21 cellular contexts compared by ENCODE assay signal in the genomic region with DNA sequence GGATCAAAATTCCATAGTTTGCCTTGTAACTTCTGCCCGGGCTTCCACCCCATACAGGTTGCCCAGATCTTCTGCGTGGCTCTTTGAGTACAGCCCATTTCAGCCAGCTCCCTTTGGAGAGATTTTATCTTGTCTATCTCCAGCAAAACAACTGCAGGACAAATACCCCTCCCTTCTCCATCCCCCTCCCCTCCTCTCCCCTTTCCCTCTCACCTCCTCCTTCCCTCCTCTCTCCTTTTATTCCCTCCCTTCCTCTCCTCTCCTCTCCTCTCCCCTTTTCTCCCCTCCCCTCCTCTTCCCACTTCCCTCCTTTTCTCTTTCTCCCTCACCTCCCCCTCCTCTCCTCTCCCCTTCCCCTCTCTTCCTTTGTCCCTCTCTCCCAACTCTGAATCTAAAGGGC. TPM values are rescaled to one million over a fixed set of nuclear protein-coding genes. Genes with fewer than 3 reads are reported as not detected.
DNase-seq lines count a peak whose midpoint lies in the region; ATAC-seq, FAIRE-seq and TF ChIP-seq lines count a peak whose summit lies in the region.
"Had no signal": no experiment of that assay in that cellular context is flagged by ENCODE, and none has a peak within 500 bp of the region (broad histone marks: within the 10 kb centered on the region; RNA-seq: fewer than 3 reads in every experiment).

No MANE protein-coding gene starts in this region.

- CTCF ChIA-PET in HepG2 (lab: Yijun Ruan, JAX; ENCODE audit: low intra/inter-chr PET ratio, low total read pairs): no interaction called here
- CTCF ChIA-PET in activated CD8-positive, alpha-beta memory T cell treated with anti-CD3 and anti-CD28 coated beads, Interleukin-2, amount 10 ng/mL, durations not matched to agents 7 days and 5 days (lab: Charles Lee): interaction anchor here (0.6 to 10.8 kb wide), 18 partner anchors 8 to 161 kb away, joined by 3 to 179 read pairs (median 4); partner anchors contain the start of gene TGFBR1

- H3K4me2 ChIP-seq in HepG2 (ENCODE audit: low read depth, low read length): no peak overlapping the region

- peaks cover 11% of the 10 kb centered on the region for H3K27me3 Mint-ChIP-seq in activated CD8-positive, alpha-beta memory T cell treated with anti-CD3 and anti-CD28 coated beads, Interleukin-2, amount 10 ng/mL, durations not matched to agents 7 days and 5 days

- no peaks in the 10 kb centered on the region for H3K9me3 Mint-ChIP-seq in stimulated activated effector memory CD8-positive, alpha-beta T cell treated with anti-CD3 and anti-CD28 coated beads, Interleukin-12 subunit alpha, Interleukin-12 subunit beta, amount 100 ng/mL, for 72 hours
- H3K9me3 Mint-ChIP-seq in activated CD8-positive, alpha-beta memory T cell treated with anti-CD3 and anti-CD28 coated beads, Interleukin-2, amount 10 ng/mL, durations not matched to agents 7 days and 5 days (ENCODE audit: low read depth): no peaks in the 10 kb centered on the region

- no peak overlapping the region for H2AFZ ChIP-seq in HepG2 (ENCODE audit: low read length)

- H3K4me3 ChIP-seq in HepG2 (replicated peaks in 1 of 3; ENCODE audit: insufficient read depth in 1 of 3, low read depth in 2 of 3, low read length in 3 of 3) (no peak overlapping the region), right lobe of liver (no peak overlapping the region), coronary artery (no peak overlapping the region)

- H3K9me3 ChIP-seq in HepG2 (ENCODE audit: low read length) (no peaks in the 10 kb centered on the region), right lobe of liver (no peaks in the 10 kb centered on the region)

- no peak for TF ChIP-seq RAD21 in HepG2 (CRISPR knock-in tag; IDR thresholded peaks at IDR 0.05)

- TF ChIP-seq POLR2A in HepG2 (IDR thresholded peaks at IDR 0.05; ENCODE audit: insufficient read depth in 1 of 2, low read depth in 2 of 2, low read length in 2 of 2): no peak
- no peak for TF ChIP-seq POLR2A in right lobe of liver (IDR thresholded peaks at IDR 0.05)

- ATAC-seq in HepG2 (no peak), right lobe of liver (no peak), GM18907 (IDR thresholded peaks at IDR 0.05; ENCODE audit: unreplicated experiment) (no peak)
- no peak for ATAC-seq in stimulated activated effector memory CD8-positive, alpha-beta T cell treated with anti-CD3 and anti-CD28 coated beads, Interleukin-12 subunit alpha, Interleukin-12 subunit beta, amount 100 ng/mL, for 72 hours
- no peak for ATAC-seq in activated CD8-positive, alpha-beta memory T cell treated with anti-CD3 and anti-CD28 coated beads, Interleukin-2, amount 10 ng/mL, durations not matched to agents 7 days and 5 days
- ATAC-seq: Panc1 had no signal

- POLR2A ChIA-PET in HepG2 (lab: Yijun Ruan, JAX): no interaction called here

- no peak overlapping the region for H3K4me3 Mint-ChIP-seq in stimulated activated effector memory CD8-positive, alpha-beta T cell treated with anti-CD3 and anti-CD28 coated beads, Interleukin-12 subunit alpha, Interleukin-12 subunit beta, amount 100 ng/mL, for 72 hours
- H3K4me3 Mint-ChIP-seq in activated CD8-positive, alpha-beta memory T cell treated with anti-CD3 and anti-CD28 coated beads, Interleukin-2, amount 10 ng/mL, durations not matched to agents 7 days and 5 days: no peak overlapping the region

- no peak for FAIRE-seq in HepG2 (lab: Jason Lieb, UNC)
- FAIRE-seq: A204.1, D721Med, GM18507, H54 had no signal

- no peaks in the 10 kb centered on the region for H4K20me1 ChIP-seq in HepG2 (ENCODE audit: insufficient read depth, low read length)

- H3K27ac Mint-ChIP-seq in stimulated activated effector memory CD8-positive, alpha-beta T cell treated with anti-CD3 and anti-CD28 coated beads, Interleukin-12 subunit alpha, Interleukin-12 subunit beta, amount 100 ng/mL, for 72 hours: peak overlapping the region; percentile 38
- no peak overlapping the region for H3K27ac Mint-ChIP-seq in activated CD8-positive, alpha-beta memory T cell treated with anti-CD3 and anti-CD28 coated beads, Interleukin-2, amount 10 ng/mL, durations not matched to agents 7 days and 5 days

- no peak overlapping the region for H3K9ac ChIP-seq in HepG2 (ENCODE audit: insufficient read depth, low read depth, low read length)

- H3K27me3 ChIP-seq in HepG2 (ENCODE audit: control insufficient read depth in 1 of 2, insufficient read depth in 2 of 2, low read length in 2 of 2) (peaks cover 0 to 8% of the 10 kb centered on the region in 2 experiments; a peak in 1 of 5 replicates), right lobe of liver (no peaks in the 10 kb centered on the region)

- TF ChIP-seq CTCF in HepG2 (CRISPR knock-in tag; IDR thresholded peaks at IDR 0.05): no peak
- no peak for TF ChIP-seq CTCF in right lobe of liver (IDR thresholded peaks at IDR 0.05)
- TF ChIP-seq CTCF in coronary artery (IDR thresholded peaks at IDR 0.05): no peak

- H3K79me2 ChIP-seq in HepG2 (ENCODE audit: insufficient read depth, low read length): no peaks in the 10 kb centered on the region

- WGBS in HepG2 (ENCODE audit: low lambda C conversion rate): 28% methylated on average over 2 of the region's 2 CpGs
- WGBS in right lobe of liver (ENCODE audit: insufficient coverage, low coverage, low lambda C conversion rate, missing lambda C conversion rate): no CpG with 5 or more reads among the region's 2 CpGs

- H3K36me3 ChIP-seq in HepG2 (replicated peaks in 1 of 2; ENCODE audit: control insufficient read depth in 1 of 2, insufficient read depth in 2 of 2, low read length in 2 of 2): no peaks in the 10 kb centered on the region
- H3K36me3 ChIP-seq in right lobe of liver: no peaks in the 10 kb centered on the region

- in situ Hi-C loops in HepG2 (cut with HindIII; ENCODE audit: extremely low pct_ligation_motif_present, low pct_unique_long_range_greater_than_20kb): no loop called here

- no peaks in the 10 kb centered on the region for H3K36me3 Mint-ChIP-seq in stimulated activated effector memory CD8-positive, alpha-beta T cell treated with anti-CD3 and anti-CD28 coated beads, Interleukin-12 subunit alpha, Interleukin-12 subunit beta, amount 100 ng/mL, for 72 hours
- no peaks in the 10 kb centered on the region for H3K36me3 Mint-ChIP-seq in activated CD8-positive, alpha-beta memory T cell treated with anti-CD3 and anti-CD28 coated beads, Interleukin-2, amount 10 ng/mL, durations not matched to agents 7 days and 5 days

- no peak for DNase-seq in HepG2 (ENCODE audit: low spot score)
- no peak for DNase-seq in right lobe of liver
- DNase-seq in islet precursor cell: peak; percentile 34
- DNase-seq in stimulated activated effector memory CD8-positive, alpha-beta T cell treated with anti-CD3 and anti-CD28 coated beads, Interleukin-12 subunit alpha, Interleukin-12 subunit beta, amount 100 ng/mL, for 72 hours (ENCODE audit: low spot score in 2 of 2): no peak
- DNase-seq in coronary artery (ENCODE audit: low spot score): no peak
- DNase-seq in activated CD8-positive, alpha-beta memory T cell treated with anti-CD3 and anti-CD28 coated beads, Interleukin-2, amount 10 ng/mL, durations not matched to agents 7 days and 5 days: no peak
- DNase-seq: DMS53; GDM1; KG1; NCI-H1105; NCI-H2029 treated with DMSO at 0.1 percent for 48 hours; NCI-H226; NCI-H524; NCI-H774; NK-92 treated with Interleukin-12 subunit alpha and Interleukin-12 subunit beta, amount 100 ng/mL, for 24 hours had no signal

- H3K4me1 Mint-ChIP-seq in stimulated activated effector memory CD8-positive, alpha-beta T cell treated with anti-CD3 and anti-CD28 coated beads, Interleukin-12 subunit alpha, Interleukin-12 subunit beta, amount 100 ng/mL, for 72 hours: peaks cover 41% of the 10 kb centered on the region
- peaks cover 30% of the 10 kb centered on the region for H3K4me1 Mint-ChIP-seq in activated CD8-positive, alpha-beta memory T cell treated with anti-CD3 and anti-CD28 coated beads, Interleukin-2, amount 10 ng/mL, durations not matched to agents 7 days and 5 days

- no TSS peak for BruUV-seq in HepG2 (replicated peaks; lab: Mats Ljungman, UMichigan)

- intact Hi-C loops in HepG2 (cut with micrococcal nuclease; ENCODE audit: unreplicated experiment): no loop called here
- intact Hi-C loops in right lobe of liver (cut with DNase I): no loop called here

- TF ChIP-seq EP300 in HepG2 (IDR thresholded peaks at IDR 0.05; ENCODE audit: low read depth in 2 of 2, low read length in 2 of 2) (no peak), HepG2 (CRISPR knock-in tag; IDR thresholded peaks at IDR 0.05; ENCODE audit: borderline replicate concordance) (no peak)

- H3K27ac ChIP-seq in HepG2 (ENCODE audit: extremely low read length, insufficient read depth, low read length) (no peak overlapping the region), right lobe of liver (no peak overlapping the region), coronary artery (no peak overlapping the region)

- H3K4me1 ChIP-seq in HepG2 (ENCODE audit: insufficient read depth, low read length) (no peaks in the 10 kb centered on the region), right lobe of liver (peaks cover 0 to 10% (median 4%) of the 10 kb centered on the region in 4 donors)

RNA-seq across cellular contexts. Expression of gene COL15A1, which starts 58.2 kb away (rescaled TPM):
- not detected in 2 replicates for total RNA-seq in HepG2 (2016; rRNA removed; fragmentation: Illumina TruSeq; extraction: Trizol)
- not detected in 2 replicates for total RNA-seq in HepG2 (2016; cell fraction: cytosol; rRNA removed; fragmentation: Illumina TruSeq; extraction: Trizol; ENCODE audit: low read depth)
- total RNA-seq in HepG2 (2016; cell fraction: insoluble cytoplasmic fraction; rRNA removed; fragmentation: Illumina TruSeq; extraction: Trizol): not detected in 2 replicates
- total RNA-seq in HepG2 (2016; cell fraction: membrane; rRNA removed; fragmentation: Illumina TruSeq; extraction: Trizol): not detected in 2 replicates
- not detected in 2 replicates for total RNA-seq in HepG2 (2016; cell fraction: nucleus; rRNA removed; fragmentation: Illumina TruSeq; extraction: Trizol)
- polyA plus RNA-seq in HepG2 (2011; rRNA removed): not detected in 2 replicates
- polyA plus RNA-seq in HepG2 (2011; cell fraction: cytosol; rRNA removed): not detected in 2 replicates
- polyA plus RNA-seq in HepG2 (2011; cell fraction: nucleus; rRNA removed): not detected in 2 replicates
- polyA plus RNA-seq in HepG2 (2012): not detected in 2 replicates
- polyA plus RNA-seq in HepG2 (2016; cell fraction: cytosol; fragmentation: Illumina TruSeq; extraction: Trizol; ENCODE audit: low read depth): not detected in 2 replicates
- not detected in 2 replicates for polyA plus RNA-seq in HepG2 (2016; cell fraction: insoluble cytoplasmic fraction; fragmentation: Illumina TruSeq; extraction: Trizol; ENCODE audit: low read depth)
- not detected in 2 replicates for polyA plus RNA-seq in HepG2 (2016; cell fraction: membrane; fragmentation: Illumina TruSeq; extraction: Trizol; ENCODE audit: low read depth)
- polyA plus RNA-seq in HepG2 (2016; cell fraction: nucleus; fragmentation: Illumina TruSeq; extraction: Trizol; ENCODE audit: insufficient read depth, low read depth): not detected in 2 replicates
- polyA minus RNA-seq in HepG2 (2011; rRNA and poly(A)+ RNA removed; ENCODE audit: low replicate concordance): 2.3 TPM in 1 of 2 replicates, not detected in the other
- not detected in 2 replicates for polyA minus RNA-seq in HepG2 (2011; cell fraction: cytosol; rRNA and poly(A)+ RNA removed)
- polyA minus RNA-seq in HepG2 (2011; cell fraction: nucleus; rRNA and poly(A)+ RNA removed): not detected in 2 replicates
- total RNA-seq in right lobe of liver: under 1 TPM in 4 of 6 experiments, not detected in 2; 0.07 to 0.58 (median 0.11) TPM
- total RNA-seq in activated CD8-positive, alpha-beta memory T cell treated with anti-CD3 and anti-CD28 coated beads, Interleukin-2, amount 10 ng/mL, durations not matched to agents 7 days and 5 days: under 1 TPM; 0.45 to 0.53 TPM
